In genomic region chr11:88341852-88342251, GRCh38 we compare ENCODE assay signal across 1 cellular context.
TF ChIP-seq lines count a peak whose summit lies in the region.

No MANE protein-coding gene starts in this region.

TF ChIP-seq in HepG2, 621 proteins besides CTCF, POLR2A, EP300 and RAD21:
- TF ChIP-seq EHMT2 (IDR thresholded peaks at IDR 0.05; ENCODE audit: borderline replicate concordance, low read depth, low read length) (no peak), SETDB1 (CRISPR knock-in tag; IDR thresholded peaks at IDR 0.05; ENCODE audit: borderline replicate concordance) (no peak), ZNF142 (CRISPR knock-in tag; IDR thresholded peaks at IDR 0.05) (no peak), ATF6 (CRISPR knock-in tag; conservative IDR thresholded peaks at IDR 0.05) (no peak), CENPBD1 (CRISPR knock-in tag; IDR thresholded peaks at IDR 0.05; ENCODE audit: borderline replicate concordance, low read depth) (no peak), HMGXB3 (CRISPR knock-in tag; IDR thresholded peaks at IDR 0.05; ENCODE audit: borderline replicate concordance) (no peak), DMTF1 (CRISPR knock-in tag; IDR thresholded peaks at IDR 0.05) (no peak), ZNF570 (CRISPR knock-in tag; IDR thresholded peaks at IDR 0.05; ENCODE audit: borderline replicate concordance) (no peak), ZNF232 (CRISPR knock-in tag; IDR thresholded peaks at IDR 0.05; ENCODE audit: borderline replicate concordance) (no peak), PHB2 (IDR thresholded peaks at IDR 0.05; ENCODE audit: partially characterized antibody) (no peak), MLLT10 (CRISPR knock-in tag; IDR thresholded peaks at IDR 0.05) (no peak), FOXM1 (CRISPR knock-in tag; IDR thresholded peaks at IDR 0.05) (no peak), ZNF256 (CRISPR knock-in tag; conservative IDR thresholded peaks at IDR 0.05) (no peak), NFE2L1 (CRISPR knock-in tag; IDR thresholded peaks at IDR 0.05; ENCODE audit: borderline replicate concordance) (no peak)
TF ChIP-seq in HepG2: peak in this region for 0.
